Comparison of ENCODE assay signal across 11 cellular contexts in the genomic region with DNA sequence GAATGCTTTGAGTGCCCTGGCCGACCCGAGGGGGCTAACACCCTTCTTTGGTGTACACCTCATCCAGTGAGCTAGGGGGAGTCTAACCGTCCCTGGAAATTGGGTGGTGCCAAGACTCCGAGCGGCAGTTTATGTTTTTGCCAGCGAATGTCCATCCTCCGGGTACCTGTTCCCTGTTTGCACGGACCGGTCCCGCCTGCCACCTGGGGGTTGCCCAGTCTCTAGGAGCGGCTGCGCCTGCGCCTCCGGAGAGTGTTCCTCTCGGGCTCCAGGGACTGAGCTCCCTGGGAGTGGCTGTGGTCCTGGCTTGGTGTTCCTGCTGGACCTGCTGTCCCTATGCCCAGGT. TPM values are rescaled to one million over a fixed set of nuclear protein-coding genes. Genes with fewer than 3 reads are reported as not detected.
A peak's percentile ranks its signal among the peaks of the same experiment; 100 is the strongest.
DNase-seq lines count a peak whose midpoint lies in the region; ATAC-seq and TF ChIP-seq lines count a peak whose summit lies in the region.
"Had no signal": no experiment of that assay in that cellular context is flagged by ENCODE, and none has a peak within 500 bp of the region (broad histone marks: within the 10 kb centered on the region; RNA-seq: fewer than 3 reads in every experiment).

No MANE protein-coding gene starts in this region.

- no TSS peak for BruUV-seq in mammary epithelial cell (replicated peaks; lab: Mats Ljungman, UMichigan)

- H3K27me3 Mint-ChIP-seq in type B pancreatic cell: peaks cover 90% of the 10 kb centered on the region

- TF ChIP-seq CTCF in mammary epithelial cell (conservative IDR thresholded peaks at IDR 0.05 in 1 of 2, IDR thresholded peaks at IDR 0.05 in 1 of 2; ENCODE audit: extremely low read depth in 1 of 2, insufficient read depth in 1 of 2, low read depth in 1 of 2, low read length in 2 of 2): no peak
- peak; percentile 6 for TF ChIP-seq CTCF in type B pancreatic cell (conservative IDR thresholded peaks at IDR 0.05)

- DNase-seq in cardiac septum (ENCODE audit: low spot score) (peak; percentile 58), left cardiac atrium (no peak), mammary epithelial cell (no peak), left lobe of liver (ENCODE audit: low spot score) (peak; percentile 36), type B pancreatic cell (ENCODE audit: extremely low spot score, unreplicated experiment) (no peak)
- no peak for DNase-seq in stimulated activated naive CD4-positive, alpha-beta T cell treated with Interleukin-2 at 50 U/mL for 16 hours (lab: John Stamatoyannopoulos, UW)
- no peak for DNase-seq in stimulated activated naive CD4-positive, alpha-beta T cell (lab: John Stamatoyannopoulos, UW)
- DNase-seq: AML-193 had no signal

- H3K27me3 ChIP-seq in mammary epithelial cell (ENCODE audit: insufficient read depth, low read length): no peaks in the 10 kb centered on the region

- intact Hi-C loops in cardiac septum (cut with DNase I): no loop called here
- intact Hi-C loops in left cardiac atrium (cut with DNase I): loop anchor here (5.0 to 10.0 kb wide), 2 partner anchors 216 to 223 kb away; no protein-coding TSS in a partner anchor
- intact Hi-C loops in mammary epithelial cell (cut with micrococcal nuclease): loop anchor here (1.0 to 2.0 kb wide), 6 partner anchors 30 to 384 kb away; no protein-coding TSS in a partner anchor

- ATAC-seq in left cardiac atrium: no peak
- no peak for ATAC-seq in left lobe of liver
- ATAC-seq in GM19351 (IDR thresholded peaks at IDR 0.05; ENCODE audit: unreplicated experiment): no peak

- CTCF ChIA-PET in mammary epithelial cell (lab: Charles Lee; ENCODE audit: low non-redundant PET): interaction anchor here (0.6 to 1.9 kb wide), 5 partner anchors 223 to 1046 kb away, joined by 4 to 17 read pairs (median 5); no protein-coding TSS in a partner anchor

- H3K79me2 ChIP-seq in mammary epithelial cell (ENCODE audit: insufficient read depth, low read length): peaks cover 39% of the 10 kb centered on the region

- H3K4me1 ChIP-seq in mammary epithelial cell (ENCODE audit: insufficient read depth, low read length): peaks cover 15% of the 10 kb centered on the region

- H2AFZ ChIP-seq in mammary epithelial cell (ENCODE audit: low read depth, low read length): peak overlapping the region; percentile 89

- no peak overlapping the region for H3K9ac ChIP-seq in mammary epithelial cell (ENCODE audit: insufficient read depth, low read length)

- H3K4me3 ChIP-seq in mammary epithelial cell (replicated peaks in 1 of 3; ENCODE audit: insufficient read depth in 1 of 3, low read depth in 2 of 3, low read length in 3 of 3): peak overlapping the region; percentile 41 to 69 (median 64)

- H3K36me3 ChIP-seq in mammary epithelial cell (ENCODE audit: insufficient read depth, low read length): no peaks in the 10 kb centered on the region

- no peaks in the 10 kb centered on the region for H3K9me3 ChIP-seq in mammary epithelial cell (replicated peaks; ENCODE audit: insufficient read depth, low read length)

- in situ Hi-C loops in mammary epithelial cell (cut with MboI; ENCODE audit: low sequenced_read_pairs in 2 of 2): loop anchor here (5.0 to 10.0 kb wide), 4 partner anchors 223 to 806 kb away; a partner anchor contains a TSS

- peak overlapping the region; percentile 65 for H3K4me3 Mint-ChIP-seq in type B pancreatic cell
- H3K4me3 Mint-ChIP-seq: natural killer cell treated with Interleukin-12 subunit alpha and Interleukin-12 subunit beta and Interleukin-15 and Interleukin-18, amount 100 ng/mL, for 72 hours had no signal

- dilution Hi-C loops in mammary epithelial cell (cut with HindIII; ENCODE audit: low sequenced_read_pairs): no loop called here

- no peak overlapping the region for H3K27ac ChIP-seq in mammary epithelial cell (ENCODE audit: insufficient read depth, low read depth, low read length)

- no peaks in the 10 kb centered on the region for H3K9me3 Mint-ChIP-seq in type B pancreatic cell
- H3K9me3 Mint-ChIP-seq: natural killer cell treated with Interleukin-12 subunit alpha and Interleukin-12 subunit beta and Interleukin-15 and Interleukin-18, amount 100 ng/mL, for 72 hours had no signal

- no peaks in the 10 kb centered on the region for H3K36me3 Mint-ChIP-seq in type B pancreatic cell
- H3K36me3 Mint-ChIP-seq: natural killer cell treated with Interleukin-12 subunit alpha and Interleukin-12 subunit beta and Interleukin-15 and Interleukin-18, amount 100 ng/mL, for 72 hours had no signal

- no peaks in the 10 kb centered on the region for H3K4me1 Mint-ChIP-seq in type B pancreatic cell (ENCODE audit: unreplicated experiment)

- 13% methylated on average over 10 of the region's 15 CpGs for WGBS in mammary epithelial cell (ENCODE audit: low coverage, missing lambda C conversion rate)

- H3K4me2 ChIP-seq in mammary epithelial cell (ENCODE audit: insufficient read depth, low read depth, low read length): peak overlapping the region; percentile 94

- no peak overlapping the region for H3K27ac Mint-ChIP-seq in type B pancreatic cell
- H3K27ac Mint-ChIP-seq: natural killer cell treated with Interleukin-12 subunit alpha and Interleukin-12 subunit beta and Interleukin-15 and Interleukin-18, amount 100 ng/mL, for 72 hours had no signal

- no peaks in the 10 kb centered on the region for H4K20me1 ChIP-seq in mammary epithelial cell (ENCODE audit: insufficient read depth, low read length)

RNA-seq across cellular contexts. Expression of a gene that starts 0.9 kb away (rescaled TPM):
- total RNA-seq in cardiac septum (not detected), left cardiac atrium (not detected), mammary epithelial cell (10 to 100 TPM in 1 of 2 donors, under 1 TPM in 1; 0.67 to 19.9 TPM), left lobe of liver (not detected), type B pancreatic cell (ENCODE audit: low replicate concordance) (3.4 and 15.1 TPM in 2 replicates)
- 11.1 TPM for polyA plus RNA-seq in mammary epithelial cell
- 27.6 TPM for polyA minus RNA-seq in mammary epithelial cell
- total RNA-seq: aorta; natural killer cell treated with Interleukin-12 subunit alpha and Interleukin-12 subunit beta and Interleukin-15 and Interleukin-18, amount 100 ng/mL, for 72 hours had no signal
- polyA plus RNA-seq: aorta had no signal

Comparison
In these comparisons a context has a peak if more than half of its experiments do, and no peak if none do; other contexts are left out.
1. DNase-seq: peak in cardiac septum (single experiment) and left lobe of liver (single experiment); none in left cardiac atrium (single experiment), mammary epithelial cell (single experiment), type B pancreatic cell (single experiment), stimulated activated naive CD4-positive, alpha-beta T cell treated with Interleukin-2 at 50 U/mL for 16 hours (single experiment) and stimulated activated naive CD4-positive, alpha-beta T cell (0 of 6).